In the genomic region with DNA sequence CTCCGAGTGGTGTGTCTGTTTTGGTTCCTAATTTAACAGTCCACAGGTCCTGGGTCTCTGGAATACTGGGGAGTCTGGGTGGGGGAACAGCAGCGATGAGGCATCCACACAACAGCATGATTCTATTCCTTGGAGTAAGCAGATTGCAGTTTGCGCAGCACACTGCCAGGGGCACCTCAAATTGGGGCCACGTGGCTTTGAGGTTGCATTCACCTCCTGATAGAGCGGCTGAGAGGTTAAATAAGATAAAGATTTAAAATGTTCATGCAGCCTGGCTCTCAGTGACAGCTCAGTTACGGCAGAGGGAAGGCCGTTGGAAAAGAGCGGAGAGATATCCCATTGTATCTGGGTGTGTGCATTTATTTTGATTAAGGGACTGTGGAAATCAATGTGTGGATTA, we compare ENCODE assay signal across 31 cellular contexts.
"Had no signal": no experiment of that assay in that cellular context is flagged by ENCODE, and none has a peak within 500 bp of the region (broad histone marks: within the 10 kb centered on the region; RNA-seq: fewer than 3 reads in every experiment).

No MANE protein-coding gene starts in this region.

- H3K79me2 ChIP-seq: hepatocyte had no signal

- H3K4me1 ChIP-seq: left lung, lower lobe of right lung, neural progenitor cell, pancreas, prostate gland, suprapubic skin, tibial artery, vagina had no signal

- DNase-seq: heart right ventricle; kidney glomerular epithelial cell; left colon; left lung; lower lobe of right lung; mesendoderm; naive B cell; natural killer cell; nephron progenitor cell; occipital lobe; pancreas; posterior cingulate gyrus; retina; right cardiac atrium; stimulated activated CD4-positive, alpha-beta T cell treated with anti-CD3 and anti-CD28 coated beads, Interleukin-12 subunit alpha, Interleukin-12 subunit beta, amount 100 ng/mL, for 4 hours; stimulated activated CD4-positive, alpha-beta T cell treated with anti-CD3 and anti-CD28 coated beads, Interleukin-15, amount 100 ng/mL, for 24 hours; stimulated activated CD4-positive, alpha-beta T cell treated with anti-CD3 and anti-CD28 coated beads, Interleukin-4, amount 100 ng/mL, for 24 hours; stimulated activated naive CD4-positive, alpha-beta T cell had no signal

- H3K4me3 Mint-ChIP-seq: mesothelial cell of epicardium; naive B cell; natural killer cell; nephron progenitor cell; neural progenitor cell; stimulated activated effector memory CD8-positive, alpha-beta T cell treated with anti-CD3 and anti-CD28 coated beads, Interleukin-12 subunit alpha, Interleukin-12 subunit beta, amount 100 ng/mL, for 72 hours; stimulated activated naive CD8-positive, alpha-beta T cell treated with anti-CD3 and anti-CD28 coated beads, Interleukin-15, Interleukin-2, amounts not matched to agents 100 ng/mL and 50 ng/mL, for 24 hours had no signal

- H3K27ac Mint-ChIP-seq: mesothelial cell of epicardium; naive B cell; natural killer cell; nephron progenitor cell; neural progenitor cell; stimulated activated effector memory CD8-positive, alpha-beta T cell treated with anti-CD3 and anti-CD28 coated beads, Interleukin-12 subunit alpha, Interleukin-12 subunit beta, amount 100 ng/mL, for 72 hours; stimulated activated naive CD8-positive, alpha-beta T cell treated with anti-CD3 and anti-CD28 coated beads, Interleukin-15, Interleukin-2, amounts not matched to agents 100 ng/mL and 50 ng/mL, for 24 hours had no signal

- ATAC-seq: heart right ventricle; left colon; left lung; lower lobe of right lung; natural killer cell; pancreas; right cardiac atrium; sciatic nerve; stimulated activated effector memory CD8-positive, alpha-beta T cell treated with anti-CD3 and anti-CD28 coated beads, Interleukin-12 subunit alpha, Interleukin-12 subunit beta, amount 100 ng/mL, for 72 hours had no signal

- H3K27ac ChIP-seq: heart right ventricle, hepatocyte, left lung, lower lobe of right lung, neural progenitor cell, neutrophil, pancreas, prostate gland, suprapubic skin, thoracic aorta, tibial artery, vagina had no signal

- H3K9me3 Mint-ChIP-seq: natural killer cell; stimulated activated effector memory CD8-positive, alpha-beta T cell treated with anti-CD3 and anti-CD28 coated beads, Interleukin-12 subunit alpha, Interleukin-12 subunit beta, amount 100 ng/mL, for 72 hours had no signal

- H3K36me3 ChIP-seq: heart right ventricle, left lung, lower lobe of right lung, neural progenitor cell, neutrophil, pancreas, prostate gland, suprapubic skin, thoracic aorta, tibial artery, vagina had no signal

- H3K27me3 ChIP-seq: heart right ventricle, hepatocyte, left lung, neural progenitor cell, pancreas, suprapubic skin, vagina had no signal

- H3K36me3 Mint-ChIP-seq: mesothelial cell of epicardium; naive B cell; natural killer cell; neural progenitor cell; stimulated activated effector memory CD8-positive, alpha-beta T cell treated with anti-CD3 and anti-CD28 coated beads, Interleukin-12 subunit alpha, Interleukin-12 subunit beta, amount 100 ng/mL, for 72 hours had no signal

- H3K4me2 ChIP-seq: hepatocyte, neural progenitor cell had no signal

- H2AFZ ChIP-seq: hepatocyte, neural progenitor cell had no signal

- H3K9ac ChIP-seq: neural progenitor cell had no signal

- H3K4me1 Mint-ChIP-seq: mesothelial cell of epicardium; naive B cell; natural killer cell; nephron progenitor cell; neural progenitor cell; stimulated activated effector memory CD8-positive, alpha-beta T cell treated with anti-CD3 and anti-CD28 coated beads, Interleukin-12 subunit alpha, Interleukin-12 subunit beta, amount 100 ng/mL, for 72 hours had no signal

- H3K4me3 ChIP-seq: heart right ventricle, hepatocyte, left lung, lower lobe of right lung, neural progenitor cell, pancreas, prostate gland, skin epidermis, suprapubic skin, thoracic aorta, tibial artery, vagina had no signal

- H3K27me3 Mint-ChIP-seq: stimulated activated naive CD8-positive, alpha-beta T cell treated with anti-CD3 and anti-CD28 coated beads, Interleukin-15, Interleukin-2, amounts not matched to agents 100 ng/mL and 50 ng/mL, for 24 hours had no signal

- H3K9me3 ChIP-seq: lower lobe of right lung, neutrophil, pancreas, prostate gland, suprapubic skin, thoracic aorta, tibial artery, vagina had no signal
